23 cellular contexts compared by ENCODE assay signal in the genomic region with DNA sequence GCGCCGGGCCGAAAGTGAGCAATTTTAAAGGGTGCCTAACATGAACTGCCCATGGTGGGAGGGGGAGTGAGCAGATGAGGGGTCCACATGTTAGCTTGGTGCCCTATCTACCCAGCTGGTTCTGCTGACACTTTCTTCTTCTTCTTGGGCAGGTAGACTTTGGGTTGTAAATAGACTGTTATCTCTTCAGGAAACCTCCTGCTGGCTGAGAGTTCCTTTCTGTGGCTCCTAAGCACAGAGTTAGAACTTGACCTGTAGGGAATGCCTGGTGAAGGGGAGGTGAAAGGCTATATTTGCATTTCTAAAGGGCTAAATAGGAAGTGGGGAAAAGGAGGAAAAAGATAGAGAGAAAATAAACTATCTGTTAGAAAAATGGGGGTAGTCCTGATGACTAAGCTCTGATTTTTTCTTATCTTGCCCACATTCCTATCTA.
DNase-seq lines count a peak whose midpoint lies in the region; ATAC-seq, FAIRE-seq and TF ChIP-seq lines count a peak whose summit lies in the region.
"Had no signal": no experiment of that assay in that cellular context is flagged by ENCODE, and none has a peak within 500 bp of the region (broad histone marks: within the 10 kb centered on the region; RNA-seq: fewer than 3 reads in every experiment).

No MANE protein-coding gene starts in this region.

- intact Hi-C loops in HepG2 (cut with micrococcal nuclease; ENCODE audit: unreplicated experiment) (no loop called here), right lobe of liver (cut with DNase I) (no loop called here)

- H3K4me1 ChIP-seq in HepG2 (ENCODE audit: insufficient read depth, low read length), result peaks cover 39% of the 10 kb centered on the region
- peaks cover 0 to 6% (median 0%) of the 10 kb centered on the region in 4 donors for H3K4me1 ChIP-seq in right lobe of liver
- H3K4me1 ChIP-seq: upper lobe of right lung had no signal

- peak; percentile 48 for FAIRE-seq in HepG2 (lab: Jason Lieb, UNC)
- FAIRE-seq: K562 had no signal

- CTCF ChIA-PET in HepG2 (lab: Yijun Ruan, JAX; ENCODE audit: low intra/inter-chr PET ratio, low total read pairs), result no interaction called here

- BruUV-seq in HepG2 (replicated peaks; lab: Mats Ljungman, UMichigan), result no TSS peak

- no peak for TF ChIP-seq RAD21 in HepG2 (CRISPR knock-in tag; IDR thresholded peaks at IDR 0.05)

- ATAC-seq in HepG2 (peak; percentile 60), right lobe of liver (no peak), GM18511 (IDR thresholded peaks at IDR 0.05; ENCODE audit: unreplicated experiment) (no peak), GM21825 (IDR thresholded peaks at IDR 0.05; ENCODE audit: unreplicated experiment) (no peak)
- ATAC-seq: HCT116, K562, upper lobe of right lung had no signal

- POLR2A ChIA-PET in HepG2 (lab: Yijun Ruan, JAX), result interaction anchor here (0.6 kb wide), 1 partner anchor 596 kb away, joined by 4 read pairs; no protein-coding TSS in a partner anchor

- TF ChIP-seq POLR2A in HepG2 (IDR thresholded peaks at IDR 0.05; ENCODE audit: insufficient read depth in 1 of 2, low read depth in 2 of 2, low read length in 2 of 2) (no peak), right lobe of liver (IDR thresholded peaks at IDR 0.05) (no peak)

- DNase-seq in HepG2 (ENCODE audit: low spot score) (no peak), right lobe of liver (no peak), amniotic epithelial cell (ENCODE audit: low read depth) (peak; percentile 55), iPS-NIHi11 (ENCODE audit: low spot score) (peak; percentile 28), T-helper 2 cell (no peak), midbrain (lab: John Stamatoyannopoulos, UW) (no peak)
- DNase-seq: activated CD4-positive, alpha-beta memory T cell treated with anti-CD3 and anti-CD28 coated beads for 36 hours; activated CD4-positive, CD25-positive, alpha-beta regulatory T cell; activated naive CD8-positive, alpha-beta T cell treated with anti-CD3 and anti-CD28 coated beads for 36 hours; cerebellar nuclear complex; MM.1S; NCI-H1417; NCI-H2107; NCI-H446 treated with DMSO at 0.1 percent for 48 hours; posterior cingulate gyrus; stimulated activated CD8-positive, alpha-beta memory T cell treated with anti-CD3 and anti-CD28 coated beads, Interleukin-4, amount 100 ng/mL, for 48 hours; T1000; upper lobe of right lung had no signal

- H3K36me3 ChIP-seq in HepG2 (replicated peaks in 1 of 2; ENCODE audit: control insufficient read depth in 1 of 2, insufficient read depth in 2 of 2, low read length in 2 of 2), result no peaks in the 10 kb centered on the region
- no peaks in the 10 kb centered on the region for H3K36me3 ChIP-seq in right lobe of liver
- H3K36me3 ChIP-seq: upper lobe of right lung had no signal

- H3K4me2 ChIP-seq in HepG2 (ENCODE audit: low read depth, low read length), result no peak overlapping the region

- H2AFZ ChIP-seq in HepG2 (ENCODE audit: low read length), result no peak overlapping the region

- in situ Hi-C loops in HepG2 (cut with HindIII; ENCODE audit: extremely low pct_ligation_motif_present, low pct_unique_long_range_greater_than_20kb), result no loop called here

- H3K4me3 ChIP-seq in HepG2 (replicated peaks in 1 of 3; ENCODE audit: insufficient read depth in 1 of 3, low read depth in 2 of 3, low read length in 3 of 3) (no peak overlapping the region), right lobe of liver (no peak overlapping the region)
- H3K4me3 ChIP-seq: K562, upper lobe of right lung had no signal

- no peaks in the 10 kb centered on the region for H3K79me2 ChIP-seq in HepG2 (ENCODE audit: insufficient read depth, low read length)

- H3K27ac ChIP-seq in HepG2 (ENCODE audit: extremely low read length, insufficient read depth, low read length) (no peak overlapping the region), right lobe of liver (no peak overlapping the region)
- H3K27ac ChIP-seq: epithelial cell of prostate, upper lobe of right lung had no signal

- H3K9me3 ChIP-seq in HepG2 (ENCODE audit: low read length) (no peaks in the 10 kb centered on the region), right lobe of liver (no peaks in the 10 kb centered on the region)
- H3K9me3 ChIP-seq: upper lobe of right lung had no signal

- H4K20me1 ChIP-seq in HepG2 (ENCODE audit: insufficient read depth, low read length), result no peaks in the 10 kb centered on the region

- H3K9ac ChIP-seq in HepG2 (ENCODE audit: insufficient read depth, low read depth, low read length), result no peak overlapping the region

- TF ChIP-seq EP300 in HepG2 (IDR thresholded peaks at IDR 0.05; ENCODE audit: low read depth in 2 of 2, low read length in 2 of 2) (no peak), HepG2 (CRISPR knock-in tag; IDR thresholded peaks at IDR 0.05; ENCODE audit: borderline replicate concordance) (no peak)

- TF ChIP-seq CTCF in HepG2 (CRISPR knock-in tag; IDR thresholded peaks at IDR 0.05) (no peak), right lobe of liver (IDR thresholded peaks at IDR 0.05) (no peak)

- WGBS in HepG2 (ENCODE audit: low lambda C conversion rate), result 94% methylated on average over 3 of the region's 3 CpGs
- 85% methylated on average over 3 of the region's 3 CpGs for WGBS in right lobe of liver (ENCODE audit: insufficient coverage, low coverage, low lambda C conversion rate, missing lambda C conversion rate)

- H3K27me3 ChIP-seq in HepG2 (ENCODE audit: control insufficient read depth in 1 of 2, insufficient read depth in 2 of 2, low read length in 2 of 2) (no peaks in the 10 kb centered on the region), right lobe of liver (no peaks in the 10 kb centered on the region)
- H3K27me3 ChIP-seq: upper lobe of right lung had no signal

TF ChIP-seq in HepG2, 621 proteins besides CTCF, POLR2A, EP300 and RAD21:
- TF ChIP-seq NR2F1 (CRISPR knock-in tag; IDR thresholded peaks at IDR 0.05), result 0 out of 4 replicates have a peak, but pooled peaks of 1 of the 2 experiments have one; percentile 12
- TF ChIP-seq, protein P1, sequence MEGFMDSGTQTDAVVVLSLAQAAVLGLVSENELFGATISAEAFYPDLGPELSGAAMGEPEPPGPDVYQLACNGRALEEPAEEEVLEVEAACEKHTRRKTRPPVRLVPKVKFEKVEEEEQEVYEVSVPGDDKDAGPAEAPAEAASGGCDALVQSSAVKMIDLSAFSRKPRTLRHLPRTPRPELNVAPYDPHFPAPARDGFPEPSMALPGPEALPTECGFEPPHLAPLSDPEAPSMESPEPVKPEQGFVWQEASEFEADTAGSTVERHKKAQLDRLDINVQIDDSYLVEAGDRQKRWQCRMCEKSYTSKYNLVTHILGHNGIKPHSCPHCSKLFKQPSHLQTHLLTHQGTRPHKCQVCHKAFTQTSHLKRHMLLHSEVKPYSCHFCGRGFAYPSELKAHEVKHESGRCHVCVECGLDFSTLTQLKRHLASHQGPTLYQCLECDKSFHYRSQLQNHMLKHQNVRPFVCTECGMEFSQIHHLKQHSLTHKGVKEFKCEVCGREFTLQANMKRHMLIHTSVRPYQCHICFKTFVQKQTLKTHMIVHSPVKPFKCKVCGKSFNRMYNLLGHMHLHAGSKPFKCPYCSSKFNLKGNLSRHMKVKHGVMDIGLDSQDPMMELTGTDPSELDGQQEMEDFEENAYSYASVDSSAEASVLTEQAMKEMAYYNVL (CRISPR knock-in tag; IDR thresholded peaks at IDR 0.05; ENCODE audit: borderline replicate concordance), result peak; percentile 68; the same call in 1 of the 2 replicates
- TF ChIP-seq FOSL1 (CRISPR knock-in tag; IDR thresholded peaks at IDR 0.05; ENCODE audit: borderline replicate concordance), result no peak
- TF ChIP-seq ZFP41 (CRISPR knock-in tag; IDR thresholded peaks at IDR 0.05; ENCODE audit: borderline replicate concordance), result no peak
- peak; percentile 37 for TF ChIP-seq NR2F6 (IDR thresholded peaks at IDR 0.05)
- no peak for TF ChIP-seq NR2F6 (CRISPR knock-in tag; IDR thresholded peaks at IDR 0.05)
- TF ChIP-seq SOX13 (IDR thresholded peaks at IDR 0.05), result no peak
- TF ChIP-seq SOX13 (CRISPR knock-in tag; conservative IDR thresholded peaks at IDR 0.05 in 1 of 2, IDR thresholded peaks at IDR 0.05 in 1 of 2), result 0 out of 4 replicates have a peak, but pooled peaks of 1 of the 2 experiments have one; percentile 15
- 0 out of 2 replicates have a peak, but pooled peaks have one; percentile 10 for TF ChIP-seq RXRB (CRISPR knock-in tag; IDR thresholded peaks at IDR 0.05; ENCODE audit: borderline replicate concordance)
- peak; percentile 47 for TF ChIP-seq RARA (CRISPR knock-in tag; IDR thresholded peaks at IDR 0.05)

Comparison
In these comparisons a context has a peak if more than half of its experiments do, and no peak if none do; other contexts are left out.
1. DNase-seq: peak in amniotic epithelial cell (single experiment) and iPS-NIHi11 (single experiment); none in HepG2 (single experiment), right lobe of liver (0 of 3), T-helper 2 cell (0 of 5) and midbrain (single experiment).